7 cellular contexts compared by ENCODE assay signal in the genomic region with DNA sequence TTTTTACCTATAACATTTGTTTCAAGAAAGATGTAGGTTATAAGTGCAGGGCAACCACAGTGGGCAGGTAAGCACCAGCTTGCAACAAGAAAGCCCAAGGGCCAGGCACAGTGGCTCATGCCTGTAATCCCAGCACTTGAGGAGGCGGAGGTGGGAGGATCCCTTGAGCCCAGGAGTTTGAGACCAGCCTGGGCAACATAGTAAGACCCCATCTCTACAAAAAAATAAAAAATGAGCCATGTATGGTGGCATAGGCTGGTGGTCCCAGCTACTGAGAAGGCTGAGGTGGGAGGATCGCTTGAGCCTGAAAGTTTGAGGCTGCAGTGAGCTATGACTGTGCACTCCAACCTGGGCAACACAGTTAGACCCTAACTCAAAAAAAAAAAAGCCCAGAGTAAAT.
"Had no signal": no experiment of that assay in that cellular context is flagged by ENCODE, and none has a peak within 500 bp of the region (broad histone marks: within the 10 kb centered on the region; RNA-seq: fewer than 3 reads in every experiment).

No MANE protein-coding gene starts in this region.

- H3K27ac Mint-ChIP-seq: IgD-negative memory B cell had no signal

- DNase-seq: GM23248, GOT3, H7, KBM-7 had no signal

- H3K27me3 Mint-ChIP-seq: IgD-negative memory B cell had no signal

- H3K4me1 ChIP-seq: HAP-1 had no signal

- H3K9me3 Mint-ChIP-seq: IgD-negative memory B cell had no signal

- H3K9me3 ChIP-seq: HAP-1 had no signal

- ATAC-seq: HCT116 had no signal

- H3K27ac ChIP-seq: GM23248 had no signal

- H3K4me3 ChIP-seq: GM23248, HAP-1 had no signal
